ENCODE assay signal across 8 cellular contexts in genomic region chr2:19361325-19361990, GRCh38. TPM values are rescaled to one million over a fixed set of nuclear protein-coding genes. Genes with fewer than 3 reads are reported as not detected.
A peak's percentile ranks its signal among the peaks of the same experiment; 100 is the strongest.
DNase-seq lines count a peak whose midpoint lies in the region; ATAC-seq, FAIRE-seq and TF ChIP-seq lines count a peak whose summit lies in the region.

No MANE protein-coding gene starts in this region.

- H3K4me3 ChIP-seq in gastroesophageal sphincter (peak overlapping the region; percentile 55 to 65), pancreas (peak overlapping the region; percentile 16 to 62 (median 36))

- intact Hi-C loops in Calu3 (cut with micrococcal nuclease; ENCODE audit: unreplicated experiment): loop anchor here (5.0 to 10.0 kb wide), 4 partner anchors 143 to 974 kb away; no protein-coding TSS in a partner anchor
- intact Hi-C loops in pancreas (cut with DNase I): loop anchor here in 2 of 3 donors (10.0 kb wide), 3 partner anchors 503 to 847 kb away; no protein-coding TSS in a partner anchor

- no peaks in the 10 kb centered on the region for H3K9me3 Mint-ChIP-seq in Calu3 (ENCODE audit: low read depth, unreplicated experiment)
- peaks cover 2% of the 10 kb centered on the region for H3K9me3 Mint-ChIP-seq in activated CD4-positive, alpha-beta T cell treated with anti-CD3 and anti-CD28 coated beads, Interleukin-2, amount 10 ng/mL, durations not matched to agents 7 days and 5 days

- TF ChIP-seq CTCF in Calu3 (IDR thresholded peaks at IDR 0.05; ENCODE audit: unreplicated experiment) (no peak), gastroesophageal sphincter (IDR thresholded peaks at IDR 0.05) (no peak), pancreas (IDR thresholded peaks at IDR 0.05) (no peak)

- POLR2A ChIA-PET in activated CD4-positive, alpha-beta T cell treated with anti-CD3 and anti-CD28 coated beads, Interleukin-2, amount 10 ng/mL, durations not matched to agents 7 days and 5 days (lab: Charles Lee): no interaction called here

- H3K4me1 ChIP-seq in gastroesophageal sphincter (peaks cover 0 to 64% (median 13%) of the 10 kb centered on the region in 3 donors), pancreas (no peaks in the 10 kb centered on the region)

- peaks cover 22% of the 10 kb centered on the region for H3K27me3 ChIP-seq in gastroesophageal sphincter
- H3K27me3 ChIP-seq in pancreas: peaks cover 0 to 50% (median 3%) of the 10 kb centered on the region in 4 donors

- H3K4me3 Mint-ChIP-seq in Calu3 (ENCODE audit: low read depth, unreplicated experiment): peak overlapping the region; percentile 81
- peak overlapping the region; percentile 88 for H3K4me3 Mint-ChIP-seq in activated CD4-positive, alpha-beta T cell treated with anti-CD3 and anti-CD28 coated beads, Interleukin-2, amount 10 ng/mL, durations not matched to agents 7 days and 5 days

- H3K9me3 ChIP-seq in gastroesophageal sphincter: no peaks in the 10 kb centered on the region
- no peaks in the 10 kb centered on the region for H3K9me3 ChIP-seq in pancreas

- BruUV-seq in Calu3 (replicated peaks; lab: Mats Ljungman, UMichigan): no TSS peak

- no peak for TF ChIP-seq EP300 in gastroesophageal sphincter (IDR thresholded peaks at IDR 0.05)

- 36 to 38% methylated on average over 11 to 24 of the region's 51 CpGs for WGBS in gastroesophageal sphincter (ENCODE audit: low coverage in 1 of 2), 2 donors
- 3 to 9% methylated on average over 51 of the region's 51 CpGs for WGBS in pancreas, 2 donors

- no peak for FAIRE-seq in pancreas (lab: Jason Lieb, UNC)

- peak overlapping the region; percentile 9 to 97 (median 91) for H3K27ac ChIP-seq in gastroesophageal sphincter
- H3K27ac ChIP-seq in pancreas: no peak overlapping the region

- H3K4me1 Mint-ChIP-seq in Calu3 (ENCODE audit: low read depth, unreplicated experiment): peaks cover 10% of the 10 kb centered on the region
- peaks cover 41% of the 10 kb centered on the region for H3K4me1 Mint-ChIP-seq in activated CD4-positive, alpha-beta T cell treated with anti-CD3 and anti-CD28 coated beads, Interleukin-2, amount 10 ng/mL, durations not matched to agents 7 days and 5 days

- H3K27me3 Mint-ChIP-seq in Calu3 (ENCODE audit: unreplicated experiment): peaks cover 57% of the 10 kb centered on the region
- H3K27me3 Mint-ChIP-seq in activated CD4-positive, alpha-beta T cell treated with anti-CD3 and anti-CD28 coated beads, Interleukin-2, amount 10 ng/mL, durations not matched to agents 7 days and 5 days: peaks cover 95% of the 10 kb centered on the region

- no peak overlapping the region for H3K27ac Mint-ChIP-seq in Calu3 (ENCODE audit: unreplicated experiment)
- peak overlapping the region; percentile 74 for H3K27ac Mint-ChIP-seq in activated CD4-positive, alpha-beta T cell treated with anti-CD3 and anti-CD28 coated beads, Interleukin-2, amount 10 ng/mL, durations not matched to agents 7 days and 5 days

- ATAC-seq in gastroesophageal sphincter (no peak), pancreas (peak; percentile 22 to 51 (median 36)), GM19328 (IDR thresholded peaks at IDR 0.05; ENCODE audit: unreplicated experiment) (no peak)

- peaks cover 41% of the 10 kb centered on the region for H3K36me3 Mint-ChIP-seq in Calu3 (ENCODE audit: insufficient read depth, unreplicated experiment)
- no peaks in the 10 kb centered on the region for H3K36me3 Mint-ChIP-seq in activated CD4-positive, alpha-beta T cell treated with anti-CD3 and anti-CD28 coated beads, Interleukin-2, amount 10 ng/mL, durations not matched to agents 7 days and 5 days (ENCODE audit: low read depth)

- TF ChIP-seq POLR2A in gastroesophageal sphincter (IDR thresholded peaks at IDR 0.05): peak in 1 of 2 donors; percentile 28

- no peaks in the 10 kb centered on the region for H3K36me3 ChIP-seq in gastroesophageal sphincter
- H3K36me3 ChIP-seq in pancreas: no peaks in the 10 kb centered on the region

- CTCF ChIA-PET in Calu3 (lab: Charles Lee): interaction anchor here (0.6 kb wide), 2 partner anchors 11 kb away, joined by 3 read pairs; no protein-coding TSS in a partner anchor
- CTCF ChIA-PET in activated CD4-positive, alpha-beta T cell treated with anti-CD3 and anti-CD28 coated beads, Interleukin-2, amount 10 ng/mL, durations not matched to agents 7 days and 5 days (lab: Charles Lee): interaction anchor here (0.8 to 4.3 kb wide), 4 partner anchors 10 to 501 kb away, joined by 3 to 15 read pairs (median 5); no protein-coding TSS in a partner anchor

- DNase-seq in Calu3: peak; percentile 36
- DNase-seq in activated CD4-positive, alpha-beta T cell treated with anti-CD3 and anti-CD28 coated beads, Interleukin-2, amount 10 ng/mL, durations not matched to agents 7 days and 5 days: no peak
- DNase-seq in pancreas: peak in 2 of 6 donors; percentile 35 to 77
- no peak for DNase-seq in NCI-H748 treated with DMSO at 0.1 percent for 48 hours (lab: John Stamatoyannopoulos, UW)
- DNase-seq in effector CD8-positive, alpha-beta T cell (lab: John Stamatoyannopoulos, UW): no peak
- no peak for DNase-seq in stimulated activated CD4-positive, alpha-beta T cell treated with anti-CD3 and anti-CD28 coated beads, Interleukin-1b, Interleukin-23, amount 100 ng/mL, for 48 hours

RNA-seq across cellular contexts. Expression of gene OSR1, which starts 3.0 kb away (rescaled TPM):
- total RNA-seq in Calu3 (2022) (1.3 and 1.4 TPM in 2 replicates), gastroesophageal sphincter (10 to 100 TPM; 30.7 to 75.0 (median 50.7) TPM), pancreas (1 to 10 TPM in 2 of 6 donors, under 1 TPM in 4; 0.24 to 2.7 (median 0.77) TPM)
- total RNA-seq in activated CD4-positive, alpha-beta T cell treated with anti-CD3 and anti-CD28 coated beads, Interleukin-2, amount 10 ng/mL, durations not matched to agents 7 days and 5 days: not detected
- polyA plus RNA-seq in pancreas: 1 to 10 TPM; 1.6 to 1.7 TPM

Comparison
In these comparisons a context has a peak if more than half of its experiments do, and no peak if none do; other contexts are left out.
1. ATAC-seq: peak in pancreas (4 of 4); none in gastroesophageal sphincter (single experiment) and GM19328 (single experiment).
2. H3K27ac ChIP-seq: peak in gastroesophageal sphincter (4 of 4); none in pancreas (0 of 4).
3. RNA of gene OSR1, which starts 3.0 kb away (total RNA-seq): 30.7 to 75.0 TPM in gastroesophageal sphincter; 1.3 to 1.4 TPM in Calu3, 0.24 to 2.7 TPM in pancreas and not detected in activated CD4-positive, alpha-beta T cell treated with anti-CD3 and anti-CD28 coated beads, Interleukin-2, amount 10 ng/mL, durations not matched to agents 7 days and 5 days; every median in the first group is over 4 times any median in the second.